Comparison of ENCODE assay signal across 7 cellular contexts in genomic region chr6:144265390-144265789, GRCh38. TPM values are rescaled to one million over a fixed set of nuclear protein-coding genes. Genes with fewer than 3 reads are reported as not detected.
DNase-seq lines count a peak whose midpoint lies in the region; ATAC-seq and TF ChIP-seq lines count a peak whose summit lies in the region.

No MANE protein-coding gene starts in this region.

- no peak overlapping the region for H3K27ac ChIP-seq in MM.1S (ENCODE audit: low read length)
- peak overlapping the region; percentile 35 to 68 (median 64) for H3K27ac ChIP-seq in sigmoid colon

- no peak overlapping the region for H2AFZ ChIP-seq in MM.1S (ENCODE audit: low read length)

- H3K9ac ChIP-seq in MM.1S (ENCODE audit: low read length), result no peak overlapping the region

- no peaks in the 10 kb centered on the region for H3K36me3 ChIP-seq in MM.1S (replicated peaks; ENCODE audit: insufficient read depth, low read length)
- no peaks in the 10 kb centered on the region for H3K36me3 ChIP-seq in sigmoid colon

- no peaks in the 10 kb centered on the region for H3K9me2 ChIP-seq in MM.1S (replicated peaks; ENCODE audit: insufficient read depth, low read length)

- intact Hi-C loops in sigmoid colon (cut with DNase I), result no loop called here

- H3K4me3 ChIP-seq in MM.1S (ENCODE audit: low read length) (no peak overlapping the region), epithelial cell of esophagus (ENCODE audit: low read length) (no peak overlapping the region), sigmoid colon (no peak overlapping the region)

- no peak overlapping the region for H3K4me2 ChIP-seq in MM.1S (ENCODE audit: low read depth, low read length)

- no peaks in the 10 kb centered on the region for H3F3A ChIP-seq in MM.1S (ENCODE audit: insufficient read depth, low read length)

- H3K4me1 ChIP-seq in MM.1S (ENCODE audit: low read length) (no peaks in the 10 kb centered on the region), sigmoid colon (peaks cover 0 to 27% (median 19%) of the 10 kb centered on the region in 4 donors)

- no peak for TF ChIP-seq CTCF in MM.1S (IDR thresholded peaks at IDR 0.05; ENCODE audit: low read length)
- no peak for TF ChIP-seq CTCF in epithelial cell of esophagus (IDR thresholded peaks at IDR 0.05; ENCODE audit: insufficient read depth, low read depth, low read length, missing control alignments)
- no peak for TF ChIP-seq CTCF in sigmoid colon (IDR thresholded peaks at IDR 0.05)

- no peak for TF ChIP-seq POLR2A in sigmoid colon (IDR thresholded peaks at IDR 0.05)

- peak; percentile 81 for ATAC-seq in GM21619 (IDR thresholded peaks at IDR 0.05; ENCODE audit: unreplicated experiment)

- H3K9me3 ChIP-seq in MM.1S (replicated peaks; ENCODE audit: insufficient read depth, low read length) (no peaks in the 10 kb centered on the region), sigmoid colon (no peaks in the 10 kb centered on the region)

- DNase-seq in MM.1S, result peak; percentile 13
- DNase-seq in epithelial cell of esophagus (ENCODE audit: low read depth), result peak; percentile 77
- no peak for DNase-seq in sigmoid colon
- DNase-seq in activated CD8-positive, alpha-beta memory T cell treated with anti-CD3 and anti-CD28 coated beads, Interleukin-2, amount 50 U/mL, for 48 hours, result no peak
- DNase-seq in HT-29 (ENCODE audit: low spot score), result no peak
- DNase-seq in AG08395 (ENCODE audit: low spot score), result no peak

- H3K27me3 ChIP-seq in MM.1S (replicated peaks; ENCODE audit: insufficient read depth, low read length) (no peaks in the 10 kb centered on the region), sigmoid colon (no peaks in the 10 kb centered on the region)

- no peak for TF ChIP-seq EP300 in sigmoid colon (IDR thresholded peaks at IDR 0.05)

- no peaks in the 10 kb centered on the region for H4K20me1 ChIP-seq in MM.1S (ENCODE audit: insufficient read depth, low read length)

- 53 to 81% methylated on average over 5 of the region's 5 CpGs for WGBS in sigmoid colon, 2 donors

- no peaks in the 10 kb centered on the region for H3K79me2 ChIP-seq in MM.1S (ENCODE audit: low read length)

RNA-seq across cellular contexts. Expression of gene UTRN, which starts 19.7 kb away (rescaled TPM):
- total RNA-seq in sigmoid colon, result 100 to 1,000 TPM in 2 of 4 donors, 10 to 100 TPM in 2; 36.2 to 143 (median 112) TPM
- polyA plus RNA-seq in sigmoid colon, result 10 to 100 TPM in 2 of 3 donors, 1 to 10 TPM in 1; 9.0 to 36.7 (median 13.4) TPM
- 23.6 and 25.7 TPM in 2 replicates for total RNA-seq in HT-29 (2014; rRNA removed; shearing (Covaris generic))

Comparison
In these comparisons a context has a peak if more than half of its experiments do, and no peak if none do; other contexts are left out.
1. DNase-seq: peak in MM.1S (single experiment) and epithelial cell of esophagus (single experiment); none in sigmoid colon (single experiment), activated CD8-positive, alpha-beta memory T cell treated with anti-CD3 and anti-CD28 coated beads, Interleukin-2, amount 50 U/mL, for 48 hours (single experiment), HT-29 (single experiment) and AG08395 (single experiment).